8 cellular contexts compared by ENCODE assay signal in the genomic region with DNA sequence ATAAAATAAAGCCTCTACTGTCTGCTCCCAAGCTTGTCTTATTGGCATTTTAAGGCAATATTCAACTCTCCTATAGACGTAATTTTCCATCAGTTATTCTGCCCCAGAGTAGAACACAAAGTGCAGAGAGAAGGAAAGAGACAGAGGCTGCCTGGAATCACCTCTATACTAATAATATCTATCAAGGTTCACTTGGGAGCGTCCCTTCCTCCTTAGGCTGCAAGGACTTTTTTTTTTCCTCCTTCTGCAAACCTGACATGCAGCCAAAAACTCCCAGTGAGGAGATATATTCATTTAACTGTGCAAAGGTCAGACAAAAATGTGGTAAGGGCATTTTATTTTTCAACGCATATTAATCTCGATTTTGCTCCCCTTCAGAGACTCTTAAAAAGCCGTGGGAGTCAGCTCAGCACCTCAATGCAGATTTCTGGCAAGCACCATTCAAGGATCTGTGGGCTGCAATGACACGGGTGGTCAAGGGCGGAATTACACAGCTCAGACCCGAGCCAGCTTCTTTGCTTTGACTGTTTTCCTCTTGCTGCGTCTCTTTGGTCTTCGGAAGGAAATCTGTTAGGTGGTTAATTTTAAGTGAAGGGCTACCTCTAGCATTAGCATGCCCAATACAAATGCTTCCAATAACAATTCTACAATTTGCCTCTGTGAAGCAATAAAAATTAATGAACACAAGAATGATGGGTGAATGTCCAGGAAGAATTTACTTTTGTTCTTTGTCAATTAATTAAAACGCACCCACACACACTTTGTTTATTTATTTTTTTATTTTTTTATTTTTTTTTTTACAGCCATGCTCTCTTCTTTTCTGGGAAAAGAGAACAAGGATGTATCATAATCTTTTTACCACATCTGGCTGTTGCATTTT.
A peak's percentile ranks its signal among the peaks of the same experiment; 100 is the strongest.
DNase-seq lines count a peak whose midpoint lies in the region; ATAC-seq and TF ChIP-seq lines count a peak whose summit lies in the region.

No MANE protein-coding gene starts in this region.

- peak; percentile 28 for DNase-seq in DMS53 treated with DMSO at 0.1 percent for 48 hours (lab: John Stamatoyannopoulos, UW; ENCODE audit: unreplicated experiment)
- no peak for DNase-seq in MM.1S
- DNase-seq in lung microvascular endothelial cell (ENCODE audit: low read depth in 2 of 2) = peak; percentile 8 to 13
- no peak for DNase-seq in activated effector memory CD4-positive, alpha-beta T cell treated with anti-CD3 and anti-CD28 coated beads, Interleukin-2, amount 50 U/mL, for 16 hours
- DNase-seq in GOT3 (lab: John Stamatoyannopoulos, UW) = no peak

- H4K20me1 ChIP-seq in MM.1S (ENCODE audit: insufficient read depth, low read length) = no peaks in the 10 kb centered on the region

- no peaks in the 10 kb centered on the region for H3K79me2 ChIP-seq in MM.1S (ENCODE audit: low read length)

- H3K27ac ChIP-seq in MM.1S (ENCODE audit: low read length) (no peak overlapping the region), duodenal mucosa (ENCODE audit: low read depth, low read length) (no peak overlapping the region)

- no peaks in the 10 kb centered on the region for H3K9me3 ChIP-seq in MM.1S (replicated peaks; ENCODE audit: insufficient read depth, low read length)
- H3K9me3 ChIP-seq in duodenal mucosa (ENCODE audit: control insufficient read depth in 1 of 2, low read length in 2 of 2) = no peaks in the 10 kb centered on the region

- ATAC-seq in GM21515 (IDR thresholded peaks at IDR 0.05; ENCODE audit: unreplicated experiment) = peak; percentile 83
- ATAC-seq in HG02571 (IDR thresholded peaks at IDR 0.05; ENCODE audit: unreplicated experiment) = no peak

- H2AFZ ChIP-seq in MM.1S (ENCODE audit: low read length) = no peak overlapping the region

- H3K36me3 ChIP-seq in MM.1S (replicated peaks; ENCODE audit: insufficient read depth, low read length) = no peaks in the 10 kb centered on the region
- no peaks in the 10 kb centered on the region for H3K36me3 ChIP-seq in duodenal mucosa (ENCODE audit: control insufficient read depth in 1 of 2, insufficient read depth in 2 of 2, low read length in 2 of 2)

- H3K9me2 ChIP-seq in MM.1S (replicated peaks; ENCODE audit: insufficient read depth, low read length) = no peaks in the 10 kb centered on the region

- TF ChIP-seq CTCF in MM.1S (IDR thresholded peaks at IDR 0.05; ENCODE audit: low read length) = 0 out of 2 replicates have a peak, but pooled peaks have one; percentile 5

- H3K27me3 ChIP-seq in MM.1S (replicated peaks; ENCODE audit: insufficient read depth, low read length) = no peaks in the 10 kb centered on the region
- H3K27me3 ChIP-seq in duodenal mucosa (ENCODE audit: control insufficient read depth in 1 of 2, insufficient read depth in 2 of 2, low read length in 2 of 2) = no peaks in the 10 kb centered on the region

- H3K4me1 ChIP-seq in MM.1S (ENCODE audit: low read length) (peaks cover 9% of the 10 kb centered on the region), duodenal mucosa (ENCODE audit: control insufficient read depth in 1 of 2, insufficient read depth in 2 of 2, low read length in 2 of 2) (peaks cover 0 to 8% of the 10 kb centered on the region in 2 donors)

- H3K4me3 ChIP-seq in MM.1S (ENCODE audit: low read length) (no peak overlapping the region), duodenal mucosa (ENCODE audit: low read depth in 1 of 2, low read length in 2 of 2) (peak overlapping the region; percentile 11 to 17)

- no peaks in the 10 kb centered on the region for H3F3A ChIP-seq in MM.1S (ENCODE audit: insufficient read depth, low read length)

- H3K9ac ChIP-seq in MM.1S (ENCODE audit: low read length) (no peak overlapping the region), duodenal mucosa (ENCODE audit: low read depth in 1 of 2, low read length in 2 of 2) (no peak overlapping the region)

- no peak overlapping the region for H3K4me2 ChIP-seq in MM.1S (ENCODE audit: low read depth, low read length)

Comparison
In these comparisons a context has a peak if more than half of its experiments do, and no peak if none do; other contexts are left out.
1. DNase-seq: peak in DMS53 treated with DMSO at 0.1 percent for 48 hours (single experiment) and lung microvascular endothelial cell (2 of 2); none in MM.1S (single experiment), activated effector memory CD4-positive, alpha-beta T cell treated with anti-CD3 and anti-CD28 coated beads, Interleukin-2, amount 50 U/mL, for 16 hours (single experiment) and GOT3 (single experiment).